In genomic region chr20:24970030-24970553, GRCh38 we compare ENCODE assay signal across 17 cellular contexts. TPM values are rescaled to one million over a fixed set of nuclear protein-coding genes. Genes with fewer than 3 reads are reported as not detected.
A peak's percentile ranks its signal among the peaks of the same experiment; 100 is the strongest.
DNase-seq lines count a peak whose midpoint lies in the region; ATAC-seq and TF ChIP-seq lines count a peak whose summit lies in the region.
"Had no signal": no experiment of that assay in that cellular context is flagged by ENCODE, and none has a peak within 500 bp of the region (broad histone marks: within the 10 kb centered on the region; RNA-seq: fewer than 3 reads in every experiment).

No MANE protein-coding gene starts in this region.

- no peak overlapping the region for H4K91ac ChIP-seq in trophoblast cell (ENCODE audit: low read depth, low read length)

- no peak overlapping the region for H4K12ac ChIP-seq in trophoblast cell (ENCODE audit: low read depth, low read length)

- H2AK5ac ChIP-seq in trophoblast cell (ENCODE audit: low read length): no peak overlapping the region

- peaks cover 7% of the 10 kb centered on the region; the same call in 1 of the 2 replicates for H4K20me1 ChIP-seq in DND-41 (ENCODE audit: insufficient read depth, low read length)

- no peak overlapping the region for H2BK12ac ChIP-seq in trophoblast cell (ENCODE audit: low read length)

- H3K18ac ChIP-seq in trophoblast cell (ENCODE audit: low read length): no peak overlapping the region

- whole genome bisulfite sequencing in trophoblast cell (ENCODE audit: extremely low coverage, insufficient coverage, insufficient read length): no CpG with 5 or more reads among the region's 5 CpGs

- H3K36me3 ChIP-seq in DND-41 (ENCODE audit: insufficient read depth, low read length) (peaks cover 89% of the 10 kb centered on the region), trophoblast cell (ENCODE audit: control insufficient read depth in 1 of 2, insufficient read depth in 2 of 2, low read length in 2 of 2) (peaks cover 43 to 47% of the 10 kb centered on the region in 2 experiments)

- no peak overlapping the region for H3K27ac Mint-ChIP-seq in chondrocyte (ENCODE audit: unreplicated experiment)

- H3K23ac ChIP-seq in trophoblast cell (ENCODE audit: low read length): no peak overlapping the region

- H3K79me1 ChIP-seq in trophoblast cell (ENCODE audit: low read length): no peaks in the 10 kb centered on the region

- H2AFZ ChIP-seq in DND-41 (ENCODE audit: low read depth, low read length) (no peak overlapping the region), trophoblast cell (ENCODE audit: insufficient read depth, low read length, poor library complexity) (no peak overlapping the region)

- H3K9ac ChIP-seq in DND-41 (ENCODE audit: low read depth, low read length): no peak overlapping the region
- peak overlapping the region; percentile 16 for H3K9ac ChIP-seq in trophoblast cell (ENCODE audit: low read length)

- H3K4me3 ChIP-seq in DND-41 (ENCODE audit: low read depth in 1 of 2, low read length in 2 of 2): no peak overlapping the region
- H3K4me3 ChIP-seq in trophoblast cell (ENCODE audit: low read depth, low read length): no peak overlapping the region

- no peak overlapping the region for H2BK120ac ChIP-seq in trophoblast cell (ENCODE audit: insufficient read depth, low read length, poor library complexity)

- H3K4me3 Mint-ChIP-seq in chondrocyte (ENCODE audit: unreplicated experiment): no peak overlapping the region

- no peak overlapping the region for H3K14ac ChIP-seq in trophoblast cell (ENCODE audit: low read length)

- peak; percentile 51 for DNase-seq in NOMO-1 treated with DMSO at 0.1 percent for 48 hours (lab: John Stamatoyannopoulos, UW; ENCODE audit: unreplicated experiment)
- DNase-seq in NOMO-1 treated with dmso at 0.1 percent for 144 hours (lab: John Stamatoyannopoulos, UW; ENCODE audit: unreplicated experiment): no peak
- peak; percentile 1 for DNase-seq in DND-41
- peak; percentile 55 for DNase-seq in chondrocyte (ENCODE audit: low spot score)
- DNase-seq in trophoblast cell: no peak
- no peak for DNase-seq in cortex of kidney (lab: John Stamatoyannopoulos, UW)
- DNase-seq in retina: no peak
- DNase-seq: GF-D8, H7, Karpas-422, MM.1S, NCI-H1105, NCI-H187, SIG-M5 had no signal

- H3K4me2 ChIP-seq in DND-41 (ENCODE audit: insufficient read depth, low read length): no peak overlapping the region
- no peak overlapping the region for H3K4me2 ChIP-seq in trophoblast cell (ENCODE audit: low read length)

- no peaks in the 10 kb centered on the region for H3K9me3 ChIP-seq in DND-41 (ENCODE audit: insufficient read depth, low read length, severe bottlenecking)
- H3K9me3 ChIP-seq in trophoblast cell (ENCODE audit: insufficient read depth, low read depth, low read length): no peaks in the 10 kb centered on the region

- no peak overlapping the region for H4K8ac ChIP-seq in trophoblast cell (ENCODE audit: low read depth, low read length)

- no peaks in the 10 kb centered on the region for H3K27me3 Mint-ChIP-seq in chondrocyte (ENCODE audit: low read depth)

- H3K36me3 Mint-ChIP-seq in chondrocyte (ENCODE audit: low read depth): peaks cover 38% of the 10 kb centered on the region

- H2BK5ac ChIP-seq in trophoblast cell (ENCODE audit: low read depth, low read length, poor library complexity): no peak overlapping the region

- peaks cover 4% of the 10 kb centered on the region for H3K4me1 Mint-ChIP-seq in chondrocyte (ENCODE audit: low read depth)

- H3K4me1 ChIP-seq in DND-41 (ENCODE audit: insufficient read depth, low read length) (no peaks in the 10 kb centered on the region), trophoblast cell (ENCODE audit: control insufficient read depth in 1 of 2, insufficient read depth in 2 of 2, low read length in 2 of 2) (no peaks in the 10 kb centered on the region)

- H3K27ac ChIP-seq in DND-41 (ENCODE audit: low read length): no peak overlapping the region
- no peak overlapping the region for H3K27ac ChIP-seq in trophoblast cell (ENCODE audit: low read depth, low read length)
- H3K27ac ChIP-seq: 22Rv1 had no signal

- no peak for ATAC-seq in DND-41 (ENCODE audit: insufficient read depth, low read depth)
- ATAC-seq in HG03097 (IDR thresholded peaks at IDR 0.05; ENCODE audit: low FRiP score, unreplicated experiment): no peak

- H3K4ac ChIP-seq in trophoblast cell (ENCODE audit: low read depth, low read length): no peak overlapping the region

- TF ChIP-seq CTCF in DND-41 (IDR thresholded peaks at IDR 0.05; ENCODE audit: borderline replicate concordance, extremely low read depth, low read length, poor library complexity, severe bottlenecking): no peak
- TF ChIP-seq CTCF in chondrocyte (IDR thresholded peaks at IDR 0.05): no peak

- no peaks in the 10 kb centered on the region for H3K9me3 Mint-ChIP-seq in chondrocyte (ENCODE audit: low read depth)

- no peaks in the 10 kb centered on the region; the same call in 1 of the 2 replicates for H3K79me2 ChIP-seq in DND-41 (ENCODE audit: insufficient read depth, low read length)
- no peaks in the 10 kb centered on the region for H3K79me2 ChIP-seq in trophoblast cell (ENCODE audit: control insufficient read depth, insufficient read depth, low read length, poor library complexity)

- H3K27me3 ChIP-seq in DND-41 (ENCODE audit: insufficient read depth, low read length, poor library complexity) (no peaks in the 10 kb centered on the region), trophoblast cell (ENCODE audit: insufficient read depth, low read length) (no peaks in the 10 kb centered on the region)

RNA-seq across cellular contexts. Expression of gene CST7, which starts 21.0 kb away (rescaled TPM):
- total RNA-seq in chondrocyte: not detected in 3 replicates
- polyA plus RNA-seq in trophoblast cell (2013): 0.74 and 0.86 TPM in 2 replicates
- total RNA-seq: H7, NCI-H460 had no signal

RNA-seq across cellular contexts. Expression of gene APMAP, which starts 22.5 kb away (rescaled TPM):
- 77.7 to 82.2 TPM (median 79.9 TPM) in 3 replicates for total RNA-seq in chondrocyte
- polyA plus RNA-seq in trophoblast cell (2013): 60.5 and 62.0 TPM in 2 replicates

Comparison
In these comparisons a context has a peak if more than half of its experiments do, and no peak if none do; other contexts are left out.
1. DNase-seq: peak in NOMO-1 treated with DMSO at 0.1 percent for 48 hours (single experiment), DND-41 (single experiment) and chondrocyte (single experiment); none in NOMO-1 treated with dmso at 0.1 percent for 144 hours (single experiment), trophoblast cell (0 of 2), cortex of kidney (single experiment) and retina (single experiment).